Comparison of ENCODE assay signal across 1 cellular context in genomic region chr1:54542120-54542961, GRCh38.
TF ChIP-seq lines count a peak whose summit lies in the region.

No MANE protein-coding gene starts in this region.

TF ChIP-seq in HEK293, 187 proteins besides CTCF, POLR2A, EP300 and RAD21 (continued from another document and continues in another):
- no peak for TF ChIP-seq PRDM6 (tag by site-specific recombination; IDR thresholded peaks at IDR 0.05)
- no peak for TF ChIP-seq ZNF19 (tag by site-specific recombination; IDR thresholded peaks at IDR 0.05; ENCODE audit: low read depth)
- no peak for TF ChIP-seq ZNF544 (tag by site-specific recombination; IDR thresholded peaks at IDR 0.05)
- no peak for TF ChIP-seq ZNF175 (tag by site-specific recombination; IDR thresholded peaks at IDR 0.05)
- no peak for TF ChIP-seq ZBTB6 (tag by site-specific recombination; IDR thresholded peaks at IDR 0.05)
- no peak for TF ChIP-seq ZNF280D (tag by site-specific recombination; IDR thresholded peaks at IDR 0.05)
- no peak for TF ChIP-seq YY1 (tag by site-specific recombination; IDR thresholded peaks at IDR 0.05)
- no peak for TF ChIP-seq ZNF10 (tag by site-specific recombination; IDR thresholded peaks at IDR 0.05)
- peak; percentile 78 for TF ChIP-seq ZFP69B (tag by site-specific recombination; IDR thresholded peaks at IDR 0.05)
- TF ChIP-seq KLF17 (tag by site-specific recombination; IDR thresholded peaks at IDR 0.05), result peak; percentile 39
- no peak for TF ChIP-seq ZNF791 (tag by site-specific recombination; IDR thresholded peaks at IDR 0.05)
- no peak for TF ChIP-seq ZNF548 (tag by site-specific recombination; IDR thresholded peaks at IDR 0.05)
- peak; percentile 63 for TF ChIP-seq ZXDB (tag by site-specific recombination; IDR thresholded peaks at IDR 0.05)
- no peak for TF ChIP-seq TCF7L2 (IDR thresholded peaks at IDR 0.05; ENCODE audit: borderline replicate concordance, low read depth, low read length)
- no peak for TF ChIP-seq ZNF214 (tag by site-specific recombination; IDR thresholded peaks at IDR 0.05; ENCODE audit: borderline replicate concordance)
- TF ChIP-seq ZNF391 (tag by site-specific recombination; IDR thresholded peaks at IDR 0.05; ENCODE audit: borderline replicate concordance, low read depth), result no peak
- no peak for TF ChIP-seq ZNF121 (tag by site-specific recombination; IDR thresholded peaks at IDR 0.05)
- no peak for TF ChIP-seq ZNF221 (tag by site-specific recombination; IDR thresholded peaks at IDR 0.05; ENCODE audit: borderline replicate concordance)
- peak; percentile 85 for TF ChIP-seq PATZ1 (tag by site-specific recombination; IDR thresholded peaks at IDR 0.05)
- no peak for TF ChIP-seq ZNF514 (tag by site-specific recombination; IDR thresholded peaks at IDR 0.05)
- peak; percentile 69 for TF ChIP-seq ZBTB10 (tag by site-specific recombination; IDR thresholded peaks at IDR 0.05)
- no peak for TF ChIP-seq ZNF157 (tag by site-specific recombination; IDR thresholded peaks at IDR 0.05)
- no peak for TF ChIP-seq ZBTB21 (tag by site-specific recombination; IDR thresholded peaks at IDR 0.05)
- TF ChIP-seq GLIS1 (tag by site-specific recombination; IDR thresholded peaks at IDR 0.05), result peak; percentile 47; the same call in 1 of the 2 replicates
- TF ChIP-seq ZEB2 (tag by site-specific recombination; IDR thresholded peaks at IDR 0.05), result peak; percentile 67
- TF ChIP-seq KLF16 (tag by site-specific recombination; IDR thresholded peaks at IDR 0.05), result no peak
- no peak for TF ChIP-seq SETDB1 (IDR thresholded peaks at IDR 0.05; ENCODE audit: insufficient read length, low read length)
- peak; percentile 63 for TF ChIP-seq SP7 (tag by site-specific recombination; IDR thresholded peaks at IDR 0.05)
- TF ChIP-seq PRDM2 (tag by site-specific recombination; IDR thresholded peaks at IDR 0.05; ENCODE audit: borderline replicate concordance), result no peak
- TF ChIP-seq ZNF132 (tag by site-specific recombination; IDR thresholded peaks at IDR 0.05; ENCODE audit: borderline replicate concordance), result no peak
- TF ChIP-seq ZNF518A (tag by site-specific recombination; conservative IDR thresholded peaks at IDR 0.05; ENCODE audit: low read depth), result no peak
- no peak for TF ChIP-seq ZNF16 (tag by site-specific recombination; IDR thresholded peaks at IDR 0.05; ENCODE audit: low read depth)
- no peak for TF ChIP-seq ZNF473 (tag by site-specific recombination; IDR thresholded peaks at IDR 0.05)
